ENCODE assay signal across 15 cellular contexts in the genomic region with DNA sequence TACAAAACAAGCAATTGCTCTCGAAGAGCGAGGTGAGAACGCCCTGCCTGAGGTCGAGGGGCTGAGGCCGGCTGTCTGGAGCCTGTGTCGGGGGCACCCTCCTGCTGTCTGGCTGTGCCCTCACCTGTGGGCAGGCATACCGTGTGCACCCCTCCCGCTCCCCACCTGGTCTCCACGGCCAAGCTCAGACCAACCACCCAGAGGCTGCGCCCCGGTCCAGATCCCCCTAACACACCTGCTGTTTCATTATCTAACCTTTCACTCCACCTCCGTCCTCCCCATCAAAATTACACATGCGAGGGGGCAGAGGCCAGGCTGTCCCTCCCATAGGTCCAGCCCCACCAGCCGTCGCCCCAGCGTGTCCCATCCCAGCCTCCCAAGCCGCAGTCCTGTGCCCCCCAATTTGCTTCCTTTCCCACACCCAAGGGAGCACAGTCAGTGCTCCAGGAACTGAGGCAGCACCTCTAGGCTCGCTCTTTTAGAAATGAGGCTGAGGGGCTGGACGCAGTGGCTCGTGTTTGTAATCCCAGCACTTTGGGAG. TPM values are rescaled to one million over a fixed set of nuclear protein-coding genes. Genes with fewer than 3 reads are reported as not detected.
DNase-seq lines count a peak whose midpoint lies in the region; ATAC-seq and TF ChIP-seq lines count a peak whose summit lies in the region.
"Had no signal": no experiment of that assay in that cellular context is flagged by ENCODE, and none has a peak within 500 bp of the region (broad histone marks: within the 10 kb centered on the region; RNA-seq: fewer than 3 reads in every experiment).

No MANE protein-coding gene starts in this region.

- H2BK5ac ChIP-seq in mesenchymal stem cell (ENCODE audit: low read depth, low read length, poor library complexity, severe bottlenecking), result no peak overlapping the region

- no peak overlapping the region for H2AK5ac ChIP-seq in mesenchymal stem cell (ENCODE audit: low read length, severe bottlenecking)

- H3K4me1 ChIP-seq in body of pancreas (no peaks in the 10 kb centered on the region), mesenchymal stem cell (ENCODE audit: control insufficient read depth, insufficient read depth, low read depth, low read length) (peaks cover 37% of the 10 kb centered on the region), upper lobe of right lung (peaks cover 4% of the 10 kb centered on the region)

- TF ChIP-seq CTCF in body of pancreas (IDR thresholded peaks at IDR 0.05) (no peak), upper lobe of right lung (IDR thresholded peaks at IDR 0.05) (no peak)

- no peak overlapping the region for H4K91ac ChIP-seq in mesenchymal stem cell (ENCODE audit: low read length)

- H3K9me3 ChIP-seq in body of pancreas (no peaks in the 10 kb centered on the region), mesenchymal stem cell (ENCODE audit: control insufficient read depth, low read length) (peaks cover 2% of the 10 kb centered on the region), upper lobe of right lung (no peaks in the 10 kb centered on the region)
- H3K9me3 ChIP-seq: BLaER1 had no signal

- H3K14ac ChIP-seq in mesenchymal stem cell (ENCODE audit: low read length in 2 of 2), result no peak overlapping the region

- intact Hi-C loops in Right ventricle myocardium inferior (cut with DNase I), result no loop called here
- intact Hi-C loops in left cardiac atrium (cut with DNase I), result no loop called here
- intact Hi-C loops in body of pancreas (cut with DNase I), result no loop called here
- intact Hi-C loops in upper lobe of right lung (cut with DNase I), result no loop called here

- ATAC-seq in Right ventricle myocardium inferior (no peak), left cardiac atrium (no peak), body of pancreas (no peak), upper lobe of right lung (no peak), HG02571 (IDR thresholded peaks at IDR 0.05; ENCODE audit: unreplicated experiment) (no peak)

- no peak overlapping the region for H3K4me3 ChIP-seq in body of pancreas
- no peak overlapping the region for H3K4me3 ChIP-seq in mesenchymal stem cell (ENCODE audit: insufficient read depth in 1 of 2, low read depth in 1 of 2, low read length in 2 of 2)
- H3K4me3 ChIP-seq in upper lobe of right lung, result no peak overlapping the region
- H3K4me3 ChIP-seq: BLaER1 had no signal

- DNase-seq in Right ventricle myocardium inferior (ENCODE audit: missing footprints), result peak; percentile 28
- no peak for DNase-seq in left cardiac atrium
- DNase-seq in body of pancreas, result peak in 3 of 4 donors; percentile 0 to 5 (median 1)
- no peak for DNase-seq in mesenchymal stem cell
- DNase-seq in upper lobe of right lung, result peak; percentile 52
- DNase-seq in nucleus accumbens (lab: John Stamatoyannopoulos, UW), result no peak
- no peak for DNase-seq in middle frontal gyrus (ENCODE audit: extremely low spot score, low spot score)
- DNase-seq: GF-D8, NCI-H1048, NCI-H1694, NCI-H2107, NCI-H69, SHP77 treated with DMSO at 0.1 percent for 48 hours had no signal

- no peak overlapping the region for H3K9ac ChIP-seq in mesenchymal stem cell (ENCODE audit: low read length)
- H3K9ac ChIP-seq: BLaER1 had no signal

- H2AFZ ChIP-seq in mesenchymal stem cell (ENCODE audit: low read depth, low read length), result no peak overlapping the region

- H2BK15ac ChIP-seq in mesenchymal stem cell (ENCODE audit: low read depth, poor library complexity, severe bottlenecking), result no peak overlapping the region

- no peak for TF ChIP-seq POLR2A in body of pancreas (IDR thresholded peaks at IDR 0.05)

- H3K79me1 ChIP-seq in mesenchymal stem cell (replicated peaks; ENCODE audit: low read length, poor library complexity, severe bottlenecking), result no peaks in the 10 kb centered on the region

- H3K23ac ChIP-seq in mesenchymal stem cell (ENCODE audit: low read length in 2 of 2), result no peak overlapping the region

- H2BK12ac ChIP-seq in mesenchymal stem cell (ENCODE audit: low read length in 2 of 2), result no peak overlapping the region

- H4K8ac ChIP-seq in mesenchymal stem cell (ENCODE audit: low read length), result peak overlapping the region; percentile 13

- WGBS in body of pancreas, 2 donors, result 67 to 69% methylated on average over 17 to 20 of the region's 20 CpGs
- WGBS in mesenchymal stem cell, result 91% methylated on average over 20 of the region's 20 CpGs

- no peak overlapping the region for H2BK120ac ChIP-seq in mesenchymal stem cell (ENCODE audit: low read depth, low read length)

- no peak overlapping the region for H3K4me2 ChIP-seq in mesenchymal stem cell (ENCODE audit: low read length, poor library complexity, severe bottlenecking)
- H3K4me2 ChIP-seq: BLaER1 had no signal

- no peak overlapping the region for H3K4ac ChIP-seq in mesenchymal stem cell (ENCODE audit: low read depth in 1 of 2, low read length in 2 of 2)

- H3K27ac ChIP-seq in body of pancreas (no peak overlapping the region), mesenchymal stem cell (ENCODE audit: low read length, poor library complexity, severe bottlenecking) (no peak overlapping the region), upper lobe of right lung (no peak overlapping the region)
- H3K27ac ChIP-seq: BLaER1 had no signal

- H3K18ac ChIP-seq in mesenchymal stem cell (ENCODE audit: low read depth in 1 of 2, low read length in 2 of 2), result no peak overlapping the region

- no peaks in the 10 kb centered on the region for H3K27me3 ChIP-seq in body of pancreas
- H3K27me3 ChIP-seq in mesenchymal stem cell (ENCODE audit: control insufficient read depth in 1 of 2, insufficient read depth in 1 of 2, low read length in 2 of 2), result peaks cover 0 to 2% of the 10 kb centered on the region in 2 experiments
- H3K27me3 ChIP-seq in upper lobe of right lung, result peaks cover 47% of the 10 kb centered on the region
- H3K27me3 ChIP-seq: BLaER1 had no signal

- no peaks in the 10 kb centered on the region for H3K36me3 ChIP-seq in body of pancreas (replicated peaks in 1 of 2; ENCODE audit: insufficient read depth in 1 of 2, low read depth in 2 of 2)
- H3K36me3 ChIP-seq in mesenchymal stem cell (ENCODE audit: control insufficient read depth in 1 of 2, insufficient read depth in 2 of 2, low read depth in 1 of 2, low read length in 2 of 2), result no peaks in the 10 kb centered on the region
- H3K36me3 ChIP-seq in upper lobe of right lung, result no peaks in the 10 kb centered on the region

RNA-seq across cellular contexts. Expression of a gene that starts 35.2 kb away (rescaled TPM):
- not detected for total RNA-seq in Right ventricle myocardium inferior
- total RNA-seq in left cardiac atrium, result not detected
- total RNA-seq in body of pancreas, result not detected
- 0.01 TPM for polyA plus RNA-seq in mesenchymal stem cell (2013, experiment 1 of 2)
- polyA plus RNA-seq in mesenchymal stem cell (2013, experiment 2 of 2), result 0.07 TPM
- 0.09 TPM for total RNA-seq in upper lobe of right lung

RNA-seq across cellular contexts. Expression of a gene that starts 52.4 kb away (rescaled TPM):
- total RNA-seq in Right ventricle myocardium inferior, result 10.0 TPM
- total RNA-seq in left cardiac atrium, result 1 to 10 TPM; 8.9 TPM
- total RNA-seq in body of pancreas, result 10 to 100 TPM in 1 of 2 donors, 1 to 10 TPM in 1; 7.0 to 10.2 TPM
- polyA plus RNA-seq in mesenchymal stem cell (2013, experiment 1 of 2), result 14.2 TPM
- 14.5 TPM for polyA plus RNA-seq in mesenchymal stem cell (2013, experiment 2 of 2)
- 8.8 TPM for total RNA-seq in upper lobe of right lung

Comparison
In these comparisons a context has a peak if more than half of its experiments do, and no peak if none do; other contexts are left out.
1. DNase-seq: peak in Right ventricle myocardium inferior (single experiment), body of pancreas (3 of 4) and upper lobe of right lung (single experiment); none in left cardiac atrium (single experiment), mesenchymal stem cell (single experiment), nucleus accumbens (0 of 56) and middle frontal gyrus (single experiment).